In the genomic region with DNA sequence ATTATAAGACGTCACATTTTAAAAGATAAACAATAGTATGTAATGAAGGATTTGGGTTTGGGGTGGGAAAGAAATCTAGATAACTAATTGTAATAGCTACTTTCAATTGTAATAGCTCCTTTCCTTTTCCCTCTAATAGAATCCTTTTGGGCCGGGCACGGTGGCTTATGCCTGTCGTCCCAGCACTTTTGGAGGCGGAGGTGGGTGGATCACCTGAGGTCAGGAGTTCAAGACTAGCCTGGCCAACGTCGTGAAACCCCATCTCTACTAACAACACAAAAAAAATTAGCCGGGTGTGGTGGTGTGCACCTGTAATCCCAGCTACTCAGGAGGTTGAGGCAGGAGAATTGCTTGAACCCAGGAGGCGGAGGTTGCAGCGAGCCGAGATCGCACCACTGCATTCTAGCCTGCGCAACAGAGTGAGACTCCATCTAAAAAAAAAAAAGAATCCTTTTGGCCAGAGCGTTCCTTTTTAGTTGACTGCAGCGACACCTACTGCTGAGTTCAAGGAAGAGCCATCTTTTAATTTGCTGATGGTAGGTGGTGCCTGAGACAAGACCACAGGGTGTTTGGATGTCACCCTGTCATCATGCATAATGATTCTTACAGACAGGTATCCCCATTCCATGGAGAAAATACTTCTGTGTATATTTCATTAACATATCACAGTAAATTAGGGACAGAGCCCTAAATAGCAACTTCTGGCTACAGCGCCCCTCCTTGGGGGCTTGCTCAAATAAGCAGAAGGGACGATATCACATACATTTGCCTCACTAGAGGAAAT, we compare ENCODE assay signal across 8 cellular contexts.
DNase-seq lines count a peak whose midpoint lies in the region; ATAC-seq and TF ChIP-seq lines count a peak whose summit lies in the region.

No MANE protein-coding gene starts in this region.

- no peaks in the 10 kb centered on the region for H3K27me3 ChIP-seq in DOHH2 (ENCODE audit: control insufficient read depth, low read length)
- no peaks in the 10 kb centered on the region for H3K27me3 ChIP-seq in Karpas-422 (ENCODE audit: low read length)
- no peaks in the 10 kb centered on the region for H3K27me3 ChIP-seq in right atrium auricular region

- H3K4me1 Mint-ChIP-seq in activated naive CD8-positive, alpha-beta T cell treated with anti-CD3 and anti-CD28 coated beads, Interleukin-2, amount 10 ng/mL, durations not matched to agents 7 days and 5 days = no peaks in the 10 kb centered on the region

- H4K20me1 ChIP-seq in DOHH2 (ENCODE audit: control insufficient read depth, insufficient read depth, low read depth, low read length) = no peaks in the 10 kb centered on the region
- H4K20me1 ChIP-seq in Karpas-422 (ENCODE audit: insufficient read depth, low read depth, low read length) = no peaks in the 10 kb centered on the region

- H3K36me3 Mint-ChIP-seq in activated naive CD8-positive, alpha-beta T cell treated with anti-CD3 and anti-CD28 coated beads, Interleukin-2, amount 10 ng/mL, durations not matched to agents 7 days and 5 days = no peaks in the 10 kb centered on the region

- H3K9me3 ChIP-seq in DOHH2 (ENCODE audit: control insufficient read depth, insufficient read depth, low read length) = no peaks in the 10 kb centered on the region
- H3K9me3 ChIP-seq in Karpas-422 (ENCODE audit: low read length) = no peaks in the 10 kb centered on the region
- no peaks in the 10 kb centered on the region for H3K9me3 ChIP-seq in right atrium auricular region

- H3K4me2 ChIP-seq in DOHH2 (ENCODE audit: low read length) = no peak overlapping the region
- no peak overlapping the region for H3K4me2 ChIP-seq in Karpas-422 (ENCODE audit: low read depth, low read length, poor library complexity, severe bottlenecking)

- no peaks in the 10 kb centered on the region for H3F3A ChIP-seq in DOHH2 (ENCODE audit: control insufficient read depth, insufficient read depth)

- no peak overlapping the region for H2AFZ ChIP-seq in Karpas-422 (ENCODE audit: low read length)

- no peak overlapping the region for H3K27ac Mint-ChIP-seq in activated naive CD8-positive, alpha-beta T cell treated with anti-CD3 and anti-CD28 coated beads, Interleukin-2, amount 10 ng/mL, durations not matched to agents 7 days and 5 days

- H3K9ac ChIP-seq in Karpas-422 (ENCODE audit: low read length) = no peak overlapping the region

- no peaks in the 10 kb centered on the region for H3K4me1 ChIP-seq in DOHH2 (ENCODE audit: control insufficient read depth, low read length)
- no peaks in the 10 kb centered on the region for H3K4me1 ChIP-seq in Karpas-422 (ENCODE audit: low read length)
- H3K4me1 ChIP-seq in right atrium auricular region = no peaks in the 10 kb centered on the region

- H3K36me3 ChIP-seq in DOHH2 (ENCODE audit: control insufficient read depth, low read length) (no peaks in the 10 kb centered on the region), Karpas-422 (ENCODE audit: insufficient read depth, low read length) (no peaks in the 10 kb centered on the region), right atrium auricular region (no peaks in the 10 kb centered on the region)

- no peaks in the 10 kb centered on the region for H3K79me2 ChIP-seq in DOHH2 (ENCODE audit: control insufficient read depth, low read length)
- H3K79me2 ChIP-seq in Karpas-422 (ENCODE audit: low read length) = no peaks in the 10 kb centered on the region

- no peaks in the 10 kb centered on the region for H3K9me2 ChIP-seq in DOHH2 (replicated peaks; ENCODE audit: control insufficient read depth, low read length)
- no peaks in the 10 kb centered on the region for H3K9me2 ChIP-seq in Karpas-422 (replicated peaks; ENCODE audit: insufficient read depth, low read length)

- ATAC-seq in GM21717 (IDR thresholded peaks at IDR 0.05; ENCODE audit: unreplicated experiment) (peak; percentile 68), GM21515 (IDR thresholded peaks at IDR 0.05; ENCODE audit: unreplicated experiment) (no peak)
- ATAC-seq in activated naive CD8-positive, alpha-beta T cell treated with anti-CD3 and anti-CD28 coated beads, Interleukin-2, amount 10 ng/mL, durations not matched to agents 7 days and 5 days (ENCODE audit: low read depth) = peak; percentile 72

- DNase-seq in Karpas-422 (peak; percentile 92), OCI-M1 (lab: John Stamatoyannopoulos, UW) (peak; percentile 66), right atrium auricular region (ENCODE audit: low spot score) (no peak), retinal pigment epithelial cell (ENCODE audit: low read depth) (no peak)
- DNase-seq in activated naive CD8-positive, alpha-beta T cell treated with anti-CD3 and anti-CD28 coated beads, Interleukin-2, amount 10 ng/mL, durations not matched to agents 7 days and 5 days = peak; percentile 39

- POLR2A ChIA-PET in activated naive CD8-positive, alpha-beta T cell treated with anti-CD3 and anti-CD28 coated beads, Interleukin-2, amount 10 ng/mL, durations not matched to agents 7 days and 5 days (lab: Charles Lee) = interaction anchor here (0.7 kb wide), 1 partner anchor 856 kb away, joined by 3 read pairs; no protein-coding TSS in a partner anchor

- H3K4me3 ChIP-seq in DOHH2 (ENCODE audit: low read length) (no peak overlapping the region), Karpas-422 (ENCODE audit: low read length) (no peak overlapping the region), right atrium auricular region (peak overlapping the region in 1 of 2 donors; percentile 29), retinal pigment epithelial cell (ENCODE audit: low read length) (no peak overlapping the region)

- H3K4me3 Mint-ChIP-seq in activated naive CD8-positive, alpha-beta T cell treated with anti-CD3 and anti-CD28 coated beads, Interleukin-2, amount 10 ng/mL, durations not matched to agents 7 days and 5 days = no peak overlapping the region

- H3K9me3 Mint-ChIP-seq in activated naive CD8-positive, alpha-beta T cell treated with anti-CD3 and anti-CD28 coated beads, Interleukin-2, amount 10 ng/mL, durations not matched to agents 7 days and 5 days = no peaks in the 10 kb centered on the region

- H3K27me3 Mint-ChIP-seq in activated naive CD8-positive, alpha-beta T cell treated with anti-CD3 and anti-CD28 coated beads, Interleukin-2, amount 10 ng/mL, durations not matched to agents 7 days and 5 days = no peaks in the 10 kb centered on the region

- TF ChIP-seq CTCF in DOHH2 (IDR thresholded peaks at IDR 0.05; ENCODE audit: low read depth, low read length, poor library complexity, severe bottlenecking) (peak; percentile 79), right atrium auricular region (IDR thresholded peaks at IDR 0.05) (peak; percentile 69 to 80), retinal pigment epithelial cell (conservative IDR thresholded peaks at IDR 0.05; ENCODE audit: low read depth, low read length) (peak; percentile 73)

- no peak overlapping the region for H3K27ac ChIP-seq in DOHH2 (ENCODE audit: low read depth, low read length)
- H3K27ac ChIP-seq in Karpas-422 (ENCODE audit: low read length) = no peak overlapping the region
- H3K27ac ChIP-seq in right atrium auricular region = no peak overlapping the region

Comparison
In these comparisons a context has a peak if more than half of its experiments do, and no peak if none do; other contexts are left out.
1. DNase-seq: peak in Karpas-422 (single experiment), OCI-M1 (single experiment) and activated naive CD8-positive, alpha-beta T cell treated with anti-CD3 and anti-CD28 coated beads, Interleukin-2, amount 10 ng/mL, durations not matched to agents 7 days and 5 days (single experiment); none in right atrium auricular region (single experiment) and retinal pigment epithelial cell (single experiment).
2. Peak in every context shown above with its lines, with median percentiles within 50 percentile points of each other: CTCF ChIP-seq.